Comparison of ENCODE assay signal across 14 cellular contexts in the genomic region with DNA sequence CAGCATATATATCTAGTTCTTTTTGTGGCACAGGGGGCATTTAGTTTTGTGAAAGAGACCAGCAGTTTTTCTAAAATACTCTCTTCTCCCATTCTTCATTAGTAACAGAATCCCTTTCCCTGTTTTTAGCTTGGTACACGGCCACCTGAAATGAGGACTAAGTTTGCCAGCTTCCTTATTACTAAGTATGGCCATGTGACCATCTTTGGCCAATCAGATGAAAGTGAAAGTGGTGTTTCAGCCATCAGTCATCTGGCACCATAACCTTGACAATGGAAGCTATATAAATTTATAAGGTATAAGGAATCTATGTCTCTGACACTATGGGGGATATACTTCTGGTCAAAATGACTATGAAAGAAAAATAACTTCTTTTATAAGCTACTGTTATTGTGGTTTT.
DNase-seq lines count a peak whose midpoint lies in the region; ATAC-seq, FAIRE-seq and TF ChIP-seq lines count a peak whose summit lies in the region.
"Had no signal": no experiment of that assay in that cellular context is flagged by ENCODE, and none has a peak within 500 bp of the region (broad histone marks: within the 10 kb centered on the region; RNA-seq: fewer than 3 reads in every experiment).

No MANE protein-coding gene starts in this region.

- H3K9me2 ChIP-seq in OCI-LY1 (ENCODE audit: low read depth, low read length), result no peaks in the 10 kb centered on the region

- WGBS in GM12878 (ENCODE audit: insufficient coverage, insufficient replicate concordance, low lambda C conversion rate, missing lambda C conversion rate), result 0% methylated on average over 1 of the region's 1 CpG
- WGBS in suprapubic skin, result 47% methylated on average over 1 of the region's 1 CpG

- intact Hi-C loops in A673 (cut with micrococcal nuclease; ENCODE audit: unreplicated experiment), result no loop called here
- intact Hi-C loops in GM12878 (cut with micrococcal nuclease; ENCODE audit: unreplicated experiment), result no loop called here

- H4K20me1 ChIP-seq in OCI-LY1 (ENCODE audit: insufficient read depth, low read length), result no peaks in the 10 kb centered on the region
- no peaks in the 10 kb centered on the region for H4K20me1 ChIP-seq in GM12878 (ENCODE audit: control insufficient read depth, insufficient read depth)

- H3K4me1 ChIP-seq in A673 (ENCODE audit: insufficient read depth, low read length, poor library complexity, severe bottlenecking) (no peaks in the 10 kb centered on the region), OCI-LY1 (ENCODE audit: insufficient read depth, low read length, severe bottlenecking) (peaks cover 3% of the 10 kb centered on the region), GM12878 (ENCODE audit: control insufficient read depth, insufficient read depth, low read length) (no peaks in the 10 kb centered on the region), suprapubic skin (no peaks in the 10 kb centered on the region)

- DNase-seq in A673 (ENCODE audit: low spot score) (peak; percentile 4), EL (peak; percentile 1), GM12878 (ENCODE audit: low read depth, low spot score) (no peak), suprapubic skin (ENCODE audit: low spot score in 2 of 2) (no peak), 8988T (no peak), GM10266 (ENCODE audit: extremely low spot score) (no peak)
- DNase-seq: Calu3; NCI-H187; NK-92 treated with Interleukin-12 subunit alpha and Interleukin-12 subunit beta, amount 100 ng/mL, for 24 hours; T-cell had no signal

- H3K36me3 ChIP-seq in A673 (ENCODE audit: insufficient read depth, low read length, poor library complexity, severe bottlenecking) (no peaks in the 10 kb centered on the region), OCI-LY1 (ENCODE audit: insufficient read depth, low read length) (no peaks in the 10 kb centered on the region), GM12878 (ENCODE audit: control insufficient read depth in 2 of 2, insufficient read depth in 2 of 2, low read length in 1 of 2) (no peaks in the 10 kb centered on the region), suprapubic skin (no peaks in the 10 kb centered on the region)

- H2AFZ ChIP-seq in OCI-LY1 (ENCODE audit: low read length), result peak overlapping the region; percentile 95
- peak overlapping the region; percentile 12; the same call in 1 of the 2 replicates for H2AFZ ChIP-seq in GM12878 (ENCODE audit: control insufficient read depth, low read depth, low read length)

- H3K27me3 ChIP-seq in A673 (replicated peaks; ENCODE audit: insufficient read depth, low read depth, low read length, poor library complexity) (no peaks in the 10 kb centered on the region), OCI-LY1 (ENCODE audit: insufficient read depth, low read length) (no peaks in the 10 kb centered on the region), GM12878 (replicated peaks in 1 of 2; ENCODE audit: control insufficient read depth in 2 of 2, insufficient read depth in 2 of 2, low read length in 1 of 2) (no peaks in the 10 kb centered on the region), suprapubic skin (no peaks in the 10 kb centered on the region)

- no peak for TF ChIP-seq POLR2A in GM12878 (IDR thresholded peaks at IDR 0.05; ENCODE audit: low read depth, low read length)
- no peak for TF ChIP-seq POLR2A in suprapubic skin (IDR thresholded peaks at IDR 0.05)

- no peak for FAIRE-seq in GM12878 (lab: Jason Lieb, UNC)
- FAIRE-seq: H1 had no signal

- CTCF ChIA-PET in A673 (lab: Charles Lee), result no interaction called here
- CTCF ChIA-PET in GM12878 (lab: Yijun Ruan, JAX), result interaction anchor here (1.4 kb wide), 1 partner anchor 12 kb away, joined by 3 read pairs; no protein-coding TSS in a partner anchor

- ATAC-seq in GM12878 (no peak), HG03457 (IDR thresholded peaks at IDR 0.05; ENCODE audit: unreplicated experiment) (no peak)
- ATAC-seq: T-cell had no signal

- H3K9ac ChIP-seq in OCI-LY1 (ENCODE audit: low read length) (no peak overlapping the region), GM12878 (ENCODE audit: control insufficient read depth, insufficient read depth, low read length) (no peak overlapping the region)

- H3K9me3 ChIP-seq in A673 (ENCODE audit: low read depth, low read length, poor library complexity, severe bottlenecking), result peaks cover 19% of the 10 kb centered on the region
- H3K9me3 ChIP-seq in OCI-LY1 (ENCODE audit: low read length), result no peaks in the 10 kb centered on the region; the same call in 1 of the 2 replicates
- no peaks in the 10 kb centered on the region for H3K9me3 ChIP-seq in GM12878 (replicated peaks; ENCODE audit: control insufficient read depth, insufficient read depth, low read length)
- H3K9me3 ChIP-seq in suprapubic skin, result no peaks in the 10 kb centered on the region

- POLR2A ChIA-PET in A673 (lab: Charles Lee; ENCODE audit: low non-redundant PET), result no interaction called here
- POLR2A ChIA-PET in GM12878 (lab: Charles Lee), result no interaction called here

- H3K4me2 ChIP-seq in OCI-LY1 (ENCODE audit: low read length) (no peak overlapping the region), GM12878 (ENCODE audit: control insufficient read depth, insufficient read depth) (no peak overlapping the region)

- TF ChIP-seq CTCF in A673 (conservative IDR thresholded peaks at IDR 0.05; ENCODE audit: low read depth, low read length) (no peak), OCI-LY1 (IDR thresholded peaks at IDR 0.05; ENCODE audit: low read length) (no peak), GM12878 (IDR thresholded peaks at IDR 0.05 in 2 of 3, conservative IDR thresholded peaks at IDR 0.05 in 1 of 3; ENCODE audit: control insufficient read depth in 2 of 3, extremely low read depth in 1 of 3, insufficient read depth in 1 of 3, low read depth in 3 of 3, low read length in 3 of 3) (no peak), suprapubic skin (IDR thresholded peaks at IDR 0.05) (no peak), GM10266 (IDR thresholded peaks at IDR 0.05; ENCODE audit: control insufficient read depth, insufficient read depth, low read depth, missing control alignments) (no peak)

- TF ChIP-seq EP300 in GM12878 (IDR thresholded peaks at IDR 0.05; ENCODE audit: borderline replicate concordance in 1 of 2, control insufficient read depth in 1 of 2, low read depth in 2 of 2, low read length in 2 of 2) (no peak), suprapubic skin (IDR thresholded peaks at IDR 0.05) (no peak)

- in situ Hi-C loops in GM12878 (cut with MboI), result no loop called here

- SMC1A ChIA-PET in GM12878 (lab: Charles Lee; ENCODE audit: uncharacterized antibody, unreplicated experiment), result interaction anchor here (0.7 kb wide), 1 partner anchor 12 kb away, joined by 3 read pairs; no protein-coding TSS in a partner anchor

- TF ChIP-seq RAD21 in GM12878 (IDR thresholded peaks at IDR 0.05; ENCODE audit: insufficient read depth, low read depth, low read length), result no peak

- H3F3A ChIP-seq in OCI-LY1 (ENCODE audit: insufficient read depth, low read length), result no peaks in the 10 kb centered on the region

- no TSS peak for BruUV-seq in A673 (replicated peaks; lab: Mats Ljungman, UMichigan)
- BruUV-seq in GM12878 (replicated peaks; lab: Mats Ljungman, UMichigan), result no TSS peak

- H3K27ac ChIP-seq in A673 (ENCODE audit: low read depth, low read length, poor library complexity, severe bottlenecking) (no peak overlapping the region), OCI-LY1 (ENCODE audit: low read depth, low read length, poor library complexity, severe bottlenecking) (no peak overlapping the region), GM12878 (ENCODE audit: control insufficient read depth, insufficient read depth) (no peak overlapping the region), suprapubic skin (no peak overlapping the region)
- H3K27ac ChIP-seq: coronary artery had no signal

- H3K4me3 ChIP-seq in A673 (ENCODE audit: low read depth, low read length, poor library complexity, severe bottlenecking) (no peak overlapping the region), OCI-LY1 (ENCODE audit: low read depth, low read length, poor library complexity, severe bottlenecking) (no peak overlapping the region), GM12878 (no peak overlapping the region), suprapubic skin (no peak overlapping the region)
- H3K4me3 ChIP-seq: coronary artery had no signal

- RAD21 ChIA-PET in GM12878 (lab: Charles Lee; ENCODE audit: unreplicated experiment), result no interaction called here

- H3K79me2 ChIP-seq in OCI-LY1 (ENCODE audit: insufficient read depth, low read length), result no peaks in the 10 kb centered on the region
- H3K79me2 ChIP-seq in GM12878 (ENCODE audit: control insufficient read depth, insufficient read depth, low read length), result no peaks in the 10 kb centered on the region

TF ChIP-seq in GM12878, 131 proteins besides CTCF, POLR2A, EP300 and RAD21 (continues in another document):
- TF ChIP-seq BHLHE40 (IDR thresholded peaks at IDR 0.05; ENCODE audit: borderline replicate concordance in 1 of 2, low read depth in 2 of 2, low read length in 1 of 2), result no peak
- peak; percentile 33; the same call in 1 of the 2 replicates for TF ChIP-seq ATF3 (IDR thresholded peaks at IDR 0.05; ENCODE audit: borderline replicate concordance, extremely low read depth, low read depth, low read length)
- TF ChIP-seq, protein P1, sequence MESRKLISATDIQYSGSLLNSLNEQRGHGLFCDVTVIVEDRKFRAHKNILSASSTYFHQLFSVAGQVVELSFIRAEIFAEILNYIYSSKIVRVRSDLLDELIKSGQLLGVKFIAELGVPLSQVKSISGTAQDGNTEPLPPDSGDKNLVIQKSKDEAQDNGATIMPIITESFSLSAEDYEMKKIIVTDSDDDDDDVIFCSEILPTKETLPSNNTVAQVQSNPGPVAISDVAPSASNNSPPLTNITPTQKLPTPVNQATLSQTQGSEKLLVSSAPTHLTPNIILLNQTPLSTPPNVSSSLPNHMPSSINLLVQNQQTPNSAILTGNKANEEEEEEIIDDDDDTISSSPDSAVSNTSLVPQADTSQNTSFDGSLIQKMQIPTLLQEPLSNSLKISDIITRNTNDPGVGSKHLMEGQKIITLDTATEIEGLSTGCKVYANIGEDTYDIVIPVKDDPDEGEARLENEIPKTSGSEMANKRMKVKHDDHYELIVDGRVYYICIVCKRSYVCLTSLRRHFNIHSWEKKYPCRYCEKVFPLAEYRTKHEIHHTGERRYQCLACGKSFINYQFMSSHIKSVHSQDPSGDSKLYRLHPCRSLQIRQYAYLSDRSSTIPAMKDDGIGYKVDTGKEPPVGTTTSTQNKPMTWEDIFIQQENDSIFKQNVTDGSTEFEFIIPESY (IDR thresholded peaks at IDR 0.05), result no peak
- TF ChIP-seq TCF3 (IDR thresholded peaks at IDR 0.05; ENCODE audit: borderline replicate concordance, insufficient read depth, low read depth, low read length), result no peak
- TF ChIP-seq CREB1 (IDR thresholded peaks at IDR 0.05; ENCODE audit: low read depth), result no peak
- no peak for TF ChIP-seq CBX5 (IDR thresholded peaks at IDR 0.05; ENCODE audit: low read depth)
- no peak for TF ChIP-seq KDM1A (IDR thresholded peaks at IDR 0.05; ENCODE audit: borderline replicate concordance)

Comparison
In these comparisons a context has a peak if more than half of its experiments do, and no peak if none do; other contexts are left out.
1. DNase-seq: peak in A673 (single experiment) and EL (single experiment); none in GM12878 (single experiment), suprapubic skin (0 of 2), 8988T (single experiment) and GM10266 (single experiment).